11 cellular contexts compared by ENCODE assay signal in the genomic region with DNA sequence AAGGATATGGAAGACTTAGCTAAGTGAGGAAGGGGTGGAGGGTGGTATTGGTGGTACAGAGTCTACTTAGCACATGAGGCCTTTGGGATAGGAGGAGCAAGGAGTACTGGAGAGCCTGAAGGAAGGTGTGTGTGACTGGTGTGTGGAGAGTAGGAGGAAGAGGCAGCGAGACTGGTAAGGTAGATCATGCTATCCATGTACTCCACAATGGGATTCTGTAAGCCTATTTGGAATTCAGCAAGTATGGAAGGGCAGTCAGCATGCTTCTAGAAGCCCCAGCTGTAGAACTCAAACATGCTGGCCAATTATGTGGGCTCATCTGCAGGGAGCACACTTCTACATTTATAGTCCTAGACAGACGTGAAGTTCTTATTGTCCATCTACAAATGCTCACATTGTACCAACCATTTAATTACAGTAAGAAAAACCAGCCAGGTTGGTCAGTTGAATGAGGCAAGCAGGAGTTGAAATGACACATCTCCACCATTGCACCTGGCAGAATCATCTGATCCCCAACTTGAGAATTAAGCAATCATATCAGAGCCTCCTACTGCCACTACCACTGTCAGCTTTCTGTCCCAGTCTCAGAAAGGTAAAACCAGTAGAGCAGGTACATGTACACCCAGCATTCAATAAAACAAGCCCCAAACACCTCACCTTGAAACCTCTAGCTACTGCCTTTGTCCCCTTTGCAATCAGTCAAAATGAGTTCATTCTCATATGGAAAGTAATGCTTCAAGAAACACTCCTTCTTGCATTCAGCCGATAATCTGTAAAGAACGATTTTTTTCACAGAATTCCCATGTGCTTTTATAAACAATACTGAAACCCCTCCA.
DNase-seq lines count a peak whose midpoint lies in the region; ATAC-seq and TF ChIP-seq lines count a peak whose summit lies in the region.
"Had no signal": no experiment of that assay in that cellular context is flagged by ENCODE, and none has a peak within 500 bp of the region (broad histone marks: within the 10 kb centered on the region; RNA-seq: fewer than 3 reads in every experiment).

No MANE protein-coding gene starts in this region.

- intact Hi-C loops in sciatic nerve (cut with DNase I) = no loop called here

- in situ Hi-C loops in G401 (cut with HindIII; ENCODE audit: low sequenced_read_pairs) = no loop called here

- DNase-seq in NB4 (ENCODE audit: low read depth) = peak; percentile 6
- no peak for DNase-seq in sciatic nerve (ENCODE audit: low spot score)
- DNase-seq in GM10266 (ENCODE audit: extremely low spot score) = no peak
- no peak for DNase-seq in G401 (ENCODE audit: low spot score)
- no peak for DNase-seq in amniotic stem cell (lab: John Stamatoyannopoulos, UW)
- DNase-seq in inferior parietal cortex (ENCODE audit: extremely low spot score) = no peak
- DNase-seq: activated CD8-positive, alpha-beta memory T cell treated with anti-CD3 and anti-CD28 coated beads, Interleukin-2, amount 50 U/mL, for 4 hours; NCI-H1417 had no signal

- no peak overlapping the region for H3K4me3 ChIP-seq in NB4 (ENCODE audit: low read depth, low read length)
- H3K4me3 ChIP-seq: SK-N-MC had no signal

- TF ChIP-seq CTCF in NB4 (IDR thresholded peaks at IDR 0.05; ENCODE audit: low read depth, low read length) = no peak
- TF ChIP-seq CTCF in GM10266 (IDR thresholded peaks at IDR 0.05; ENCODE audit: control insufficient read depth, insufficient read depth, low read depth, missing control alignments) = no peak

- TF ChIP-seq POLR2A in NB4 (IDR thresholded peaks at IDR 0.05; ENCODE audit: extremely low read depth, insufficient read length) = no peak

- ATAC-seq in GM18870 (IDR thresholded peaks at IDR 0.05; ENCODE audit: unreplicated experiment) = peak; percentile 59
- peak; percentile 42 for ATAC-seq in HG02588 (IDR thresholded peaks at IDR 0.05; ENCODE audit: unreplicated experiment)
- ATAC-seq in sciatic nerve = peak; percentile 19
